ENCODE assay signal across 1 cellular context in genomic region chr16:69566437-69567030, GRCh38.
A peak's percentile ranks its signal among the peaks of the same experiment; 100 is the strongest.
TF ChIP-seq lines count a peak whose summit lies in the region.

No MANE protein-coding gene starts in this region.

TF ChIP-seq in K562, 482 proteins besides CTCF, POLR2A, EP300 and RAD21 (continued from another document and continues in another):
- TF ChIP-seq ZBTB40 (IDR thresholded peaks at IDR 0.05) (no peak), ZBTB40 (CRISPR knock-in tag; IDR thresholded peaks at IDR 0.05) (no peak), TCF3 (CRISPR knock-in tag; IDR thresholded peaks at IDR 0.05) (no peak), TSC22D4 (tag; IDR thresholded peaks at IDR 0.05) (no peak), CAMTA2 (CRISPR knock-in tag; conservative IDR thresholded peaks at IDR 0.05) (no peak), CREB1 (IDR thresholded peaks at IDR 0.05) (no peak), CREB1 (CRISPR knock-in tag; IDR thresholded peaks at IDR 0.05) (no peak), ZNF253 (CRISPR knock-in tag; conservative IDR thresholded peaks at IDR 0.05) (no peak), DDX20 (tag; IDR thresholded peaks at IDR 0.05; ENCODE audit: low read depth) (no peak), ZNF354B (CRISPR knock-in tag; IDR thresholded peaks at IDR 0.05) (no peak), CBFA2T3 (IDR thresholded peaks at IDR 0.05) (no peak), BRF1 (IDR thresholded peaks at IDR 0.05; ENCODE audit: borderline replicate concordance, extremely low read depth, insufficient read length) (no peak), SRSF3 (IDR thresholded peaks at IDR 0.05; ENCODE audit: insufficient read depth, low read length) (no peak), IRF9 (tag; IDR thresholded peaks at IDR 0.05) (no peak), ZNF239 (CRISPR knock-in tag; IDR thresholded peaks at IDR 0.05) (no peak), BRF2 (IDR thresholded peaks at IDR 0.05; ENCODE audit: borderline replicate concordance, insufficient read depth, insufficient read length) (no peak), ETV1 (tag; conservative IDR thresholded peaks at IDR 0.05; ENCODE audit: low read depth) (no peak), RBM34 (IDR thresholded peaks at IDR 0.05; ENCODE audit: borderline replicate concordance, insufficient read depth, low read length) (no peak), NFATC3 (IDR thresholded peaks at IDR 0.05) (no peak), ZNF785 (CRISPR knock-in tag; IDR thresholded peaks at IDR 0.05) (no peak), TBP (optimal IDR thresholded peaks at IDR 0.05; ENCODE audit: low read depth, low read length) (no peak), SMARCA4 (IDR thresholded peaks at IDR 0.05) (no peak), CCNT2 (IDR thresholded peaks at IDR 0.05; ENCODE audit: borderline replicate concordance, extremely low read depth, insufficient read length, low read depth, low read length) (peak; percentile 68), POLR2B (IDR thresholded peaks at IDR 0.05; ENCODE audit: low read depth, partially characterized antibody) (no peak), ZKSCAN8 (CRISPR knock-in tag; IDR thresholded peaks at IDR 0.05) (no peak), POLR2H (tag; IDR thresholded peaks at IDR 0.05; ENCODE audit: low read depth) (no peak), ELF1 (tag; IDR thresholded peaks at IDR 0.05) (no peak), NBN (IDR thresholded peaks at IDR 0.05; ENCODE audit: low read depth) (no peak), RFX5 (IDR thresholded peaks at IDR 0.05; ENCODE audit: low read depth, low read length) (no peak), ZNF707 (CRISPR knock-in tag; conservative IDR thresholded peaks at IDR 0.05) (no peak), GABPA (tag; conservative IDR thresholded peaks at IDR 0.05; ENCODE audit: low read depth) (no peak), KLF10 (CRISPR knock-in tag; IDR thresholded peaks at IDR 0.05) (no peak), ZNF140 (CRISPR knock-in tag; IDR thresholded peaks at IDR 0.05) (no peak), MTA3 (IDR thresholded peaks at IDR 0.05; ENCODE audit: borderline replicate concordance) (no peak), ARHGAP35 (IDR thresholded peaks at IDR 0.05; ENCODE audit: partially characterized antibody) (no peak), NUFIP1 (IDR thresholded peaks at IDR 0.05; ENCODE audit: partially characterized antibody) (no peak), ZFP30 (CRISPR knock-in tag; IDR thresholded peaks at IDR 0.05; ENCODE audit: borderline replicate concordance) (no peak), PTTG1 (tag; IDR thresholded peaks at IDR 0.05; ENCODE audit: low read depth) (no peak), ZNF408 (CRISPR knock-in tag; IDR thresholded peaks at IDR 0.05; ENCODE audit: low read depth) (no peak), SOX6 (IDR thresholded peaks at IDR 0.05) (no peak), NELFE (IDR thresholded peaks at IDR 0.05; ENCODE audit: insufficient read depth, insufficient read length) (no peak), ZKSCAN1 (IDR thresholded peaks at IDR 0.05; ENCODE audit: low read depth, low read length) (no peak), ZFPM2 (CRISPR knock-in tag; IDR thresholded peaks at IDR 0.05) (no peak), MTA1 (IDR thresholded peaks at IDR 0.05; ENCODE audit: borderline replicate concordance) (no peak), YY1 (IDR thresholded peaks at IDR 0.05; ENCODE audit: borderline replicate concordance in 1 of 3, control insufficient read depth in 1 of 3, extremely low read depth in 1 of 3, insufficient read depth in 3 of 3, insufficient read length in 1 of 3, insufficient replicate concordance in 2 of 3, low read depth in 1 of 3, low read length in 2 of 3) (peak in 1 of 3 experiments; percentile 74), RBM39 (optimal IDR thresholded peaks at IDR 0.05; ENCODE audit: low read depth, low read length) (no peak), ZNF41 (CRISPR knock-in tag; conservative IDR thresholded peaks at IDR 0.05) (no peak), ZNF175 (CRISPR knock-in tag; IDR thresholded peaks at IDR 0.05; ENCODE audit: low read depth) (no peak), L3MBTL2 (IDR thresholded peaks at IDR 0.05) (0 out of 2 replicates have a peak, but pooled peaks have one; percentile 8)
- TF ChIP-seq, protein P1, sequence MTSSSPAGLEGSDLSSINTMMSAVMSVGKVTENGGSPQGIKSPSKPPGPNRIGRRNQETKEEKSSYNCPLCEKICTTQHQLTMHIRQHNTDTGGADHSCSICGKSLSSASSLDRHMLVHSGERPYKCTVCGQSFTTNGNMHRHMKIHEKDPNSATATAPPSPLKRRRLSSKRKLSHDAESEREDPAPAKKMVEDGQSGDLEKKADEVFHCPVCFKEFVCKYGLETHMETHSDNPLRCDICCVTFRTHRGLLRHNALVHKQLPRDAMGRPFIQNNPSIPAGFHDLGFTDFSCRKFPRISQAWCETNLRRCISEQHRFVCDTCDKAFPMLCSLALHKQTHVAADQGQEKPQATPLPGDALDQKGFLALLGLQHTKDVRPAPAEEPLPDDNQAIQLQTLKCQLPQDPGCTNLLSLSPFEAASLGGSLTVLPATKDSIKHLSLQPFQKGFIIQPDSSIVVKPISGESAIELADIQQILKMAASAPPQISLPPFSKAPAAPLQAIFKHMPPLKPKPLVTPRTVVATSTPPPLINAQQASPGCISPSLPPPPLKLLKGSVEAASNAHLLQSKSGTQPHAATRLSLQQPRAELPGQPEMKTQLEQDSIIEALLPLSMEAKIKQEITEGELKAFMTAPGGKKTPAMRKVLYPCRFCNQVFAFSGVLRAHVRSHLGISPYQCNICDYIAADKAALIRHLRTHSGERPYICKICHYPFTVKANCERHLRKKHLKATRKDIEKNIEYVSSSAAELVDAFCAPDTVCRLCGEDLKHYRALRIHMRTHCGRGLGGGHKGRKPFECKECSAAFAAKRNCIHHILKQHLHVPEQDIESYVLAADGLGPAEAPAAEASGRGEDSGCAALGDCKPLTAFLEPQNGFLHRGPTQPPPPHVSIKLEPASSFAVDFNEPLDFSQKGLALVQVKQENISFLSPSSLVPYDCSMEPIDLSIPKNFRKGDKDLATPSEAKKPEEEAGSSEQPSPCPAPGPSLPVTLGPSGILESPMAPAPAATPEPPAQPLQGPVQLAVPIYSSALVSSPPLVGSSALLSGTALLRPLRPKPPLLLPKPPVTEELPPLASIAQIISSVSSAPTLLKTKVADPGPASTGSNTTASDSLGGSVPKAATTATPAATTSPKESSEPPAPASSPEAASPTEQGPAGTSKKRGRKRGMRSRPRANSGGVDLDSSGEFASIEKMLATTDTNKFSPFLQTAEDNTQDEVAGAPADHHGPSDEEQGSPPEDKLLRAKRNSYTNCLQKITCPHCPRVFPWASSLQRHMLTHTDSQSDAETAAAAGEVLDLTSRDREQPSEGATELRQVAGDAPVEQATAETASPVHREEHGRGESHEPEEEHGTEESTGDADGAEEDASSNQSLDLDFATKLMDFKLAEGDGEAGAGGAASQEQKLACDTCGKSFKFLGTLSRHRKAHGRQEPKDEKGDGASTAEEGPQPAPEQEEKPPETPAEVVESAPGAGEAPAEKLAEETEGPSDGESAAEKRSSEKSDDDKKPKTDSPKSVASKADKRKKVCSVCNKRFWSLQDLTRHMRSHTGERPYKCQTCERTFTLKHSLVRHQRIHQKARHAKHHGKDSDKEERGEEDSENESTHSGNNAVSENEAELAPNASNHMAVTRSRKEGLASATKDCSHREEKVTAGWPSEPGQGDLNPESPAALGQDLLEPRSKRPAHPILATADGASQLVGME (CRISPR knock-in tag; IDR thresholded peaks at IDR 0.05), result no peak
- TF ChIP-seq, protein P2, sequence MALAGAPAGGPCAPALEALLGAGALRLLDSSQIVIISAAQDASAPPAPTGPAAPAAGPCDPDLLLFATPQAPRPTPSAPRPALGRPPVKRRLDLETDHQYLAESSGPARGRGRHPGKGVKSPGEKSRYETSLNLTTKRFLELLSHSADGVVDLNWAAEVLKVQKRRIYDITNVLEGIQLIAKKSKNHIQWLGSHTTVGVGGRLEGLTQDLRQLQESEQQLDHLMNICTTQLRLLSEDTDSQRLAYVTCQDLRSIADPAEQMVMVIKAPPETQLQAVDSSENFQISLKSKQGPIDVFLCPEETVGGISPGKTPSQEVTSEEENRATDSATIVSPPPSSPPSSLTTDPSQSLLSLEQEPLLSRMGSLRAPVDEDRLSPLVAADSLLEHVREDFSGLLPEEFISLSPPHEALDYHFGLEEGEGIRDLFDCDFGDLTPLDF (CRISPR knock-in tag; IDR thresholded peaks at IDR 0.05), result no peak
- TF ChIP-seq, protein P3, sequence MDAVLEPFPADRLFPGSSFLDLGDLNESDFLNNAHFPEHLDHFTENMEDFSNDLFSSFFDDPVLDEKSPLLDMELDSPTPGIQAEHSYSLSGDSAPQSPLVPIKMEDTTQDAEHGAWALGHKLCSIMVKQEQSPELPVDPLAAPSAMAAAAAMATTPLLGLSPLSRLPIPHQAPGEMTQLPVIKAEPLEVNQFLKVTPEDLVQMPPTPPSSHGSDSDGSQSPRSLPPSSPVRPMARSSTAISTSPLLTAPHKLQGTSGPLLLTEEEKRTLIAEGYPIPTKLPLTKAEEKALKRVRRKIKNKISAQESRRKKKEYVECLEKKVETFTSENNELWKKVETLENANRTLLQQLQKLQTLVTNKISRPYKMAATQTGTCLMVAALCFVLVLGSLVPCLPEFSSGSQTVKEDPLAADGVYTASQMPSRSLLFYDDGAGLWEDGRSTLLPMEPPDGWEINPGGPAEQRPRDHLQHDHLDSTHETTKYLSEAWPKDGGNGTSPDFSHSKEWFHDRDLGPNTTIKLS (IDR thresholded peaks at IDR 0.05; ENCODE audit: borderline replicate concordance, low read depth), result no peak
- TF ChIP-seq, protein P4, sequence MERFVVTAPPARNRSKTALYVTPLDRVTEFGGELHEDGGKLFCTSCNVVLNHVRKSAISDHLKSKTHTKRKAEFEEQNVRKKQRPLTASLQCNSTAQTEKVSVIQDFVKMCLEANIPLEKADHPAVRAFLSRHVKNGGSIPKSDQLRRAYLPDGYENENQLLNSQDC (CRISPR knock-in tag; IDR thresholded peaks at IDR 0.05), result no peak
